ENCODE assay signal across 1 cellular context in the genomic region with DNA sequence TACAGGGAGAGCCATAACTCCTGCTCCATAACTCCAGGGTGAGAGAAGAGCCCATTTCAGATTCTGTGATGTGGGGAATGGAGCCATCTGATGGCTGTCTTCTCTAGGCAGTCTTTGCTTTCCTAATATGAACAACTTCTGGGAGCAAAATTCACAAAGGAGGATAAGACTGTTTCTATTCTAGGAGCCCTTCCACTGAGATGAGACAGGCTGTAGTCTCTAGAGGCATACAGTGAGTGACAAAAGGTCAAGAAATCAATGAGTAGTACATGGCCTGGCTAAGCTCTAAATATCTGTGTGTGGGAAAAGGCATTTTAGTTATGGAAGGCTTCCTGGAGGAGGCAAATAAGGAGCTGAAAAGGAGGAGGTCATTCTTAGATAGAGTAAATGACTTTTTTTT.
TF ChIP-seq lines count a peak whose summit lies in the region.

No MANE protein-coding gene starts in this region.

TF ChIP-seq in HCT116, 20 proteins besides CTCF, POLR2A, EP300 and RAD21:
- no peak for TF ChIP-seq FOSL1 (IDR thresholded peaks at IDR 0.05; ENCODE audit: low read depth)
- no peak for TF ChIP-seq SP1 (IDR thresholded peaks at IDR 0.05; ENCODE audit: low read depth)
- no peak for TF ChIP-seq EZH2phosphoT487 (IDR thresholded peaks at IDR 0.05; ENCODE audit: borderline replicate concordance)
- TF ChIP-seq, protein P1, sequence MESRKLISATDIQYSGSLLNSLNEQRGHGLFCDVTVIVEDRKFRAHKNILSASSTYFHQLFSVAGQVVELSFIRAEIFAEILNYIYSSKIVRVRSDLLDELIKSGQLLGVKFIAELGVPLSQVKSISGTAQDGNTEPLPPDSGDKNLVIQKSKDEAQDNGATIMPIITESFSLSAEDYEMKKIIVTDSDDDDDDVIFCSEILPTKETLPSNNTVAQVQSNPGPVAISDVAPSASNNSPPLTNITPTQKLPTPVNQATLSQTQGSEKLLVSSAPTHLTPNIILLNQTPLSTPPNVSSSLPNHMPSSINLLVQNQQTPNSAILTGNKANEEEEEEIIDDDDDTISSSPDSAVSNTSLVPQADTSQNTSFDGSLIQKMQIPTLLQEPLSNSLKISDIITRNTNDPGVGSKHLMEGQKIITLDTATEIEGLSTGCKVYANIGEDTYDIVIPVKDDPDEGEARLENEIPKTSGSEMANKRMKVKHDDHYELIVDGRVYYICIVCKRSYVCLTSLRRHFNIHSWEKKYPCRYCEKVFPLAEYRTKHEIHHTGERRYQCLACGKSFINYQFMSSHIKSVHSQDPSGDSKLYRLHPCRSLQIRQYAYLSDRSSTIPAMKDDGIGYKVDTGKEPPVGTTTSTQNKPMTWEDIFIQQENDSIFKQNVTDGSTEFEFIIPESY (IDR thresholded peaks at IDR 0.05; ENCODE audit: extremely low read depth, insufficient replicate concordance, low read length): no peak
- TF ChIP-seq TCF7L2 (IDR thresholded peaks at IDR 0.05; ENCODE audit: borderline replicate concordance, extremely low read depth, insufficient read depth, insufficient read length): no peak
- TF ChIP-seq SRF (IDR thresholded peaks at IDR 0.05; ENCODE audit: low read depth): peak; percentile 2; the same call in 1 of the 2 replicates
